In the genomic region with DNA sequence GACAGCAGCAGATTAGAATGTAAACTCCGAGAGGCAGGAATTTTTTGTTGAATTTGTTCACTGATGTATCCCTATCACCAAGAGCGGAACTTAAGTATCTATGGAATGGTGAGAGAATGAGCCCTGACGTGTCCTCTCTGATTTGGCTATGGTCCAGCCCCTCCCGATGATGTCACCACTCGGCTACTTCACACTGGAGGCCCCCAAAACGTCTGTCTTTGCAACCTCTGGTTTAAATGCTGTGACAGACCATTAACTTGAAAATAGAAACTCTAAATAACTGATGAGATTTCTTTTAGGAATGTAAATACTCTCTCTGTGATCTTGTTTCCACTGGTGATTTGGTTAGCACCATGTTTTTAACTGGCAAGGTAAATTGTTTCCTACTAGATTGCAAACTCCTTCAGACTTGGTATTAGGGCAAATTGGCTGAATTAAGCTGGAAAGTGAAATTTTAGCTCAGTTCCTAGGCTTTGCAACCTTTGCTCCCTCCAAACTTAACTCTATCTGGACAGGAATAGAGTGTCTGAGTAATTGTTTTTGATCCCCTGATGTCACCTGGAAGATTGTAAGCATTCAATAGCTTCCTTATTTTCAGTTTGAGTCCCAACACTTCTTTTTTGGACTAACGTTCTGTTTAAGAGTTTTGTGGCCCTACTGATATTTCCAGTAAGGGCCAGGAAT, we compare ENCODE assay signal across 10 cellular contexts. TPM values are rescaled to one million over a fixed set of nuclear protein-coding genes. Genes with fewer than 3 reads are reported as not detected.
DNase-seq lines count a peak whose midpoint lies in the region; ATAC-seq and TF ChIP-seq lines count a peak whose summit lies in the region.
"Had no signal": no experiment of that assay in that cellular context is flagged by ENCODE, and none has a peak within 500 bp of the region (broad histone marks: within the 10 kb centered on the region; RNA-seq: fewer than 3 reads in every experiment).

No MANE protein-coding gene starts in this region.

- WGBS in mammary epithelial cell (ENCODE audit: low coverage, missing lambda C conversion rate): 31% methylated on average over 6 of the region's 7 CpGs

- no peaks in the 10 kb centered on the region for H3K79me2 ChIP-seq in mammary epithelial cell (ENCODE audit: insufficient read depth, low read length)

- no peak for ATAC-seq in GM19035 (IDR thresholded peaks at IDR 0.05; ENCODE audit: unreplicated experiment)
- no peak for ATAC-seq in HG03354 (IDR thresholded peaks at IDR 0.05; ENCODE audit: poor library complexity, severe bottlenecking, unreplicated experiment)

- peak overlapping the region; percentile 46 for H3K9ac ChIP-seq in mammary epithelial cell (ENCODE audit: insufficient read depth, low read length)

- no TSS peak for BruUV-seq in mammary epithelial cell (replicated peaks; lab: Mats Ljungman, UMichigan)

- H3K27ac ChIP-seq in mammary epithelial cell (ENCODE audit: insufficient read depth, low read depth, low read length): peak overlapping the region; percentile 84
- H3K27ac ChIP-seq in tibial artery: peak overlapping the region; percentile 50 to 52
- H3K27ac ChIP-seq: neutrophil had no signal

- H3K36me3 ChIP-seq in mammary epithelial cell (ENCODE audit: insufficient read depth, low read length) (no peaks in the 10 kb centered on the region), kidney epithelial cell (ENCODE audit: control insufficient read depth, insufficient read depth, low read length) (no peaks in the 10 kb centered on the region), tibial artery (no peaks in the 10 kb centered on the region)
- H3K36me3 ChIP-seq: neutrophil had no signal

- intact Hi-C loops in mammary epithelial cell (cut with micrococcal nuclease) (no loop called here), tibial artery (cut with DNase I; ENCODE audit: low total_unique reads) (no loop called here)

- H3K27me3 ChIP-seq in mammary epithelial cell (ENCODE audit: insufficient read depth, low read length) (no peaks in the 10 kb centered on the region), kidney epithelial cell (ENCODE audit: control insufficient read depth, insufficient read depth, low read length) (no peaks in the 10 kb centered on the region), tibial artery (no peaks in the 10 kb centered on the region)

- H3K4me3 ChIP-seq in mammary epithelial cell (replicated peaks in 1 of 3; ENCODE audit: insufficient read depth in 1 of 3, low read depth in 2 of 3, low read length in 3 of 3) (no peak overlapping the region), kidney epithelial cell (ENCODE audit: low read depth, low read length) (no peak overlapping the region), tibial artery (peak overlapping the region in 1 of 2 donors; percentile 11)

- TF ChIP-seq CTCF in mammary epithelial cell (conservative IDR thresholded peaks at IDR 0.05 in 1 of 2, IDR thresholded peaks at IDR 0.05 in 1 of 2; ENCODE audit: extremely low read depth in 1 of 2, insufficient read depth in 1 of 2, low read depth in 1 of 2, low read length in 2 of 2) (no peak), kidney epithelial cell (IDR thresholded peaks at IDR 0.05; ENCODE audit: insufficient read depth, low read length, poor library complexity, severe bottlenecking) (no peak), tibial artery (IDR thresholded peaks at IDR 0.05) (no peak)

- peak overlapping the region; percentile 23 for H2AFZ ChIP-seq in mammary epithelial cell (ENCODE audit: low read depth, low read length)

- H3K4me1 ChIP-seq in mammary epithelial cell (ENCODE audit: insufficient read depth, low read length) (peaks cover 18% of the 10 kb centered on the region), tibial artery (peaks cover 0 to 47% (median 13%) of the 10 kb centered on the region in 4 donors)

- dilution Hi-C loops in mammary epithelial cell (cut with HindIII; ENCODE audit: low sequenced_read_pairs): no loop called here

- no peaks in the 10 kb centered on the region for H4K20me1 ChIP-seq in mammary epithelial cell (ENCODE audit: insufficient read depth, low read length)

- in situ Hi-C loops in mammary epithelial cell (cut with MboI; ENCODE audit: low sequenced_read_pairs in 2 of 2): no loop called here

- H3K4me2 ChIP-seq in mammary epithelial cell (ENCODE audit: insufficient read depth, low read depth, low read length): peak overlapping the region; percentile 63

- H3K9me3 ChIP-seq in mammary epithelial cell (replicated peaks; ENCODE audit: insufficient read depth, low read length): no peaks in the 10 kb centered on the region
- H3K9me3 ChIP-seq in tibial artery: no peaks in the 10 kb centered on the region
- H3K9me3 ChIP-seq: neutrophil had no signal

- DNase-seq in HT-29 (ENCODE audit: low spot score) (peak; percentile 16), mammary epithelial cell (peak; percentile 83), kidney epithelial cell (ENCODE audit: low read depth) (peak; percentile 92), tibial artery (peak; percentile 41 to 70), ureter (ENCODE audit: low spot score) (no peak), dermis blood vessel endothelial cell (no peak)
- DNase-seq: NCI-H2171 treated with DMSO at 0.1 percent for 48 hours had no signal

- CTCF ChIA-PET in mammary epithelial cell (lab: Charles Lee; ENCODE audit: low non-redundant PET): no interaction called here

RNA-seq across cellular contexts. Expression of a gene that starts 19.1 kb away (rescaled TPM):
- 0.03 and 0.18 TPM in 2 replicates for total RNA-seq in HT-29 (2014; rRNA removed; shearing (Covaris generic))
- total RNA-seq in mammary epithelial cell: under 1 TPM; under 0.01 to 0.07 TPM
- polyA plus RNA-seq in mammary epithelial cell: 0.07 TPM
- polyA minus RNA-seq in mammary epithelial cell: not detected
- total RNA-seq in kidney epithelial cell: 0.75 and 0.96 TPM in 2 replicates
- total RNA-seq in ureter: 0.08 TPM
- 0.14 and 0.34 TPM in 2 replicates for total RNA-seq in dermis blood vessel endothelial cell

Comparison
In these comparisons a context has a peak if more than half of its experiments do, and no peak if none do; other contexts are left out.
1. DNase-seq: peak in HT-29 (single experiment), mammary epithelial cell (single experiment), kidney epithelial cell (single experiment) and tibial artery (2 of 2); none in ureter (single experiment) and dermis blood vessel endothelial cell (single experiment).